ENCODE assay signal across 20 cellular contexts in genomic region chr1:160658956-160659255, GRCh38. TPM values are rescaled to one million over a fixed set of nuclear protein-coding genes. Genes with fewer than 3 reads are reported as not detected.
DNase-seq lines count a peak whose midpoint lies in the region; ATAC-seq and TF ChIP-seq lines count a peak whose summit lies in the region.
"Had no signal": no experiment of that assay in that cellular context is flagged by ENCODE, and none has a peak within 500 bp of the region (broad histone marks: within the 10 kb centered on the region; RNA-seq: fewer than 3 reads in every experiment).

No MANE protein-coding gene starts in this region.

- H3K36me3 Mint-ChIP-seq in natural killer cell treated with Interleukin-12 subunit alpha and Interleukin-12 subunit beta and Interleukin-15 and Interleukin-18, amount 100 ng/mL, for 72 hours: peaks cover 45% of the 10 kb centered on the region
- no peaks in the 10 kb centered on the region for H3K36me3 Mint-ChIP-seq in natural killer cell
- H3K36me3 Mint-ChIP-seq: CD4-positive, alpha-beta memory T cell had no signal

- no peak for TF ChIP-seq CTCF in natural killer cell (IDR thresholded peaks at IDR 0.05)
- no peak for TF ChIP-seq CTCF in esophagus muscularis mucosa (IDR thresholded peaks at IDR 0.05)

- no peak for DNase-seq in natural killer cell treated with Interleukin-12 subunit alpha and Interleukin-12 subunit beta and Interleukin-15 and Interleukin-18, amount 100 ng/mL, for 72 hours (ENCODE audit: low spot score)
- no peak for DNase-seq in natural killer cell
- peak; percentile 37 for DNase-seq in esophagus muscularis mucosa (ENCODE audit: extremely low spot score)
- no peak for DNase-seq in COLO668 (lab: John Stamatoyannopoulos, UW; ENCODE audit: unreplicated experiment)
- DNase-seq in effector CD4-positive, alpha-beta T cell: no peak
- DNase-seq: ACHN; AML-193; CD4-positive, alpha-beta memory T cell; DND-41; GDM1; GOT3; KG1; NCI-H1092 treated with DMSO at 0.1 percent for 48 hours; NCI-H2081 treated with DMSO at 0.1 percent for 48 hours; NCI-H510A treated with DMSO at 0.1 percent for 48 hours; PC-9 had no signal

- TF ChIP-seq POLR2A in esophagus muscularis mucosa (IDR thresholded peaks at IDR 0.05; ENCODE audit: low read depth): no peak

- H3K27ac ChIP-seq in HUES48 (ENCODE audit: low read depth, low read length): peak overlapping the region; percentile 73
- no peak overlapping the region for H3K27ac ChIP-seq in esophagus muscularis mucosa (replicated peaks in 1 of 4)
- H3K27ac ChIP-seq: HL-60, PC-9, SK-N-MC had no signal

- no peak for TF ChIP-seq EP300 in esophagus muscularis mucosa (IDR thresholded peaks at IDR 0.05)

- H3K36me3 ChIP-seq in HUES48 (ENCODE audit: control insufficient read depth, insufficient read depth, low read length) (no peaks in the 10 kb centered on the region), esophagus muscularis mucosa (no peaks in the 10 kb centered on the region)

- intact Hi-C loops in natural killer cell (cut with micrococcal nuclease) (no loop called here), esophagus muscularis mucosa (cut with DNase I) (no loop called here)

- H3K27me3 Mint-ChIP-seq in natural killer cell treated with Interleukin-12 subunit alpha and Interleukin-12 subunit beta and Interleukin-15 and Interleukin-18, amount 100 ng/mL, for 72 hours: no peaks in the 10 kb centered on the region
- peaks cover 5 to 6% of the 10 kb centered on the region in 2 donors for H3K27me3 Mint-ChIP-seq in natural killer cell (ENCODE audit: low read depth in 2 of 2)
- H3K27me3 Mint-ChIP-seq: CD4-positive, alpha-beta memory T cell had no signal

- H3K9me3 Mint-ChIP-seq in natural killer cell treated with Interleukin-12 subunit alpha and Interleukin-12 subunit beta and Interleukin-15 and Interleukin-18, amount 100 ng/mL, for 72 hours: peaks cover 7% of the 10 kb centered on the region
- H3K9me3 Mint-ChIP-seq in natural killer cell: no peaks in the 10 kb centered on the region
- H3K9me3 Mint-ChIP-seq: CD4-positive, alpha-beta memory T cell had no signal

- no peak overlapping the region for H3K4me3 Mint-ChIP-seq in natural killer cell treated with Interleukin-12 subunit alpha and Interleukin-12 subunit beta and Interleukin-15 and Interleukin-18, amount 100 ng/mL, for 72 hours
- no peak overlapping the region for H3K4me3 Mint-ChIP-seq in natural killer cell

- no peaks in the 10 kb centered on the region; the same call in 1 of the 2 replicates for H3K4me1 ChIP-seq in HUES48 (ENCODE audit: control insufficient read depth, insufficient read depth, low read length)
- H3K4me1 ChIP-seq in esophagus muscularis mucosa: no peaks in the 10 kb centered on the region

- no peak overlapping the region for H3K4me3 ChIP-seq in HUES48 (ENCODE audit: low read depth, low read length)
- no peak overlapping the region for H3K4me3 ChIP-seq in esophagus muscularis mucosa
- H3K4me3 ChIP-seq: PC-9, SK-N-MC had no signal

- 93% methylated on average over 1 of the region's 1 CpG for WGBS in esophagus muscularis mucosa

- no peak overlapping the region for H3K9ac ChIP-seq in HUES48 (ENCODE audit: low read depth, low read length)

- H3K9me3 ChIP-seq in HUES48 (ENCODE audit: control insufficient read depth, insufficient read depth, low read length) (no peaks in the 10 kb centered on the region), esophagus muscularis mucosa (peaks cover 0 to 4% (median 0%) of the 10 kb centered on the region in 4 donors)

- peaks cover 45 to 62% of the 10 kb centered on the region in 2 donors for H3K4me1 Mint-ChIP-seq in natural killer cell treated with Interleukin-12 subunit alpha and Interleukin-12 subunit beta and Interleukin-15 and Interleukin-18, amount 100 ng/mL, for 72 hours (ENCODE audit: low read depth in 2 of 2)
- H3K4me1 Mint-ChIP-seq in natural killer cell: peaks cover 8 to 19% of the 10 kb centered on the region in 2 donors

- ATAC-seq in natural killer cell treated with Interleukin-12 subunit alpha and Interleukin-12 subunit beta and Interleukin-15 and Interleukin-18, amount 100 ng/mL, for 72 hours: no peak
- no peak for ATAC-seq in natural killer cell
- ATAC-seq in GM21528 (IDR thresholded peaks at IDR 0.05; ENCODE audit: low FRiP score, unreplicated experiment): no peak

- H3K27me3 ChIP-seq in HUES48 (ENCODE audit: control insufficient read depth, insufficient read depth, low read length) (no peaks in the 10 kb centered on the region), esophagus muscularis mucosa (peaks cover 0 to under 1% (median 0%) of the 10 kb centered on the region in 4 donors)

- peak overlapping the region; percentile 5 to 66 for H3K27ac Mint-ChIP-seq in natural killer cell treated with Interleukin-12 subunit alpha and Interleukin-12 subunit beta and Interleukin-15 and Interleukin-18, amount 100 ng/mL, for 72 hours
- no peak overlapping the region for H3K27ac Mint-ChIP-seq in natural killer cell

RNA-seq across cellular contexts. Expression of gene SLAMF1, which starts 12.1 kb away (rescaled TPM):
- 10 to 100 TPM; 52.1 to 86.2 TPM for total RNA-seq in natural killer cell treated with Interleukin-12 subunit alpha and Interleukin-12 subunit beta and Interleukin-15 and Interleukin-18, amount 100 ng/mL, for 72 hours
- total RNA-seq in natural killer cell (1 to 10 TPM; 1.1 to 3.5 (median 2.1) TPM), esophagus muscularis mucosa (1 to 10 TPM in 2 of 4 donors, under 1 TPM in 2; 0.57 to 5.0 (median 0.95) TPM)
- total RNA-seq: PC-9 had no signal

RNA-seq across cellular contexts. Expression of gene CD48, which starts 52.7 kb away (rescaled TPM):
- total RNA-seq in natural killer cell treated with Interleukin-12 subunit alpha and Interleukin-12 subunit beta and Interleukin-15 and Interleukin-18, amount 100 ng/mL, for 72 hours: 100 to 1,000 TPM; 434 to 816 TPM
- 100 to 1,000 TPM; 213 to 249 (median 223) TPM for total RNA-seq in natural killer cell
- 10 to 100 TPM in 1 of 4 donors, 1 to 10 TPM in 3; 1.1 to 14.6 (median 2.6) TPM for total RNA-seq in esophagus muscularis mucosa
- total RNA-seq: PC-9 had no signal

Comparison
In these comparisons a context has a peak if more than half of its experiments do, and no peak if none do; other contexts are left out.
1. H3K27ac Mint-ChIP-seq: peak in natural killer cell treated with Interleukin-12 subunit alpha and Interleukin-12 subunit beta and Interleukin-15 and Interleukin-18, amount 100 ng/mL, for 72 hours (2 of 2); none in natural killer cell (0 of 2).
2. RNA of gene SLAMF1, which starts 12.1 kb away (total RNA-seq): 52.1 to 86.2 TPM in natural killer cell treated with Interleukin-12 subunit alpha and Interleukin-12 subunit beta and Interleukin-15 and Interleukin-18, amount 100 ng/mL, for 72 hours; 1.1 to 3.5 TPM in natural killer cell and 0.57 to 5.0 TPM in esophagus muscularis mucosa; every median in the first group is over 4 times any median in the second.
3. RNA of gene CD48, which starts 52.7 kb away (total RNA-seq): 434 to 816 TPM in natural killer cell treated with Interleukin-12 subunit alpha and Interleukin-12 subunit beta and Interleukin-15 and Interleukin-18, amount 100 ng/mL, for 72 hours and 213 to 249 TPM in natural killer cell; 1.1 to 14.6 TPM in esophagus muscularis mucosa; every median in the first group is over 10 times any median in the second.